ENCODE assay signal across 1 cellular context in genomic region chrX:3526084-3526483, GRCh38.
TF ChIP-seq lines count a peak whose summit lies in the region.

No MANE protein-coding gene starts in this region.

TF ChIP-seq in HepG2, 621 proteins besides CTCF, POLR2A, EP300 and RAD21 (continued from another document):
- TF ChIP-seq ZNF503 (CRISPR knock-in tag; IDR thresholded peaks at IDR 0.05) (no peak), MZF1 (CRISPR knock-in tag; IDR thresholded peaks at IDR 0.05; ENCODE audit: borderline replicate concordance) (no peak), ZNF280B (CRISPR knock-in tag; IDR thresholded peaks at IDR 0.05; ENCODE audit: borderline replicate concordance) (no peak), HOXA9 (CRISPR knock-in tag; IDR thresholded peaks at IDR 0.05; ENCODE audit: borderline replicate concordance) (no peak), CAMTA2 (CRISPR knock-in tag; IDR thresholded peaks at IDR 0.05; ENCODE audit: borderline replicate concordance) (no peak), ZNF780A (CRISPR knock-in tag; IDR thresholded peaks at IDR 0.05) (no peak), HMGXB4 (CRISPR knock-in tag; IDR thresholded peaks at IDR 0.05; ENCODE audit: borderline replicate concordance in 1 of 2, low read depth in 1 of 2) (no peak), ZMYM4 (CRISPR knock-in tag; IDR thresholded peaks at IDR 0.05) (no peak), SRF (IDR thresholded peaks at IDR 0.05; ENCODE audit: low read depth, low read length) (no peak)
TF ChIP-seq in HepG2: peak in this region for 0.
